8 cellular contexts compared by ENCODE assay signal in genomic region chr12:110501722-110502448, GRCh38. TPM values are rescaled to one million over a fixed set of nuclear protein-coding genes. Genes with fewer than 3 reads are reported as not detected.
DNase-seq lines count a peak whose midpoint lies in the region; FAIRE-seq and TF ChIP-seq lines count a peak whose summit lies in the region.

RAD9B (plus strand) TSS chr12:110502331; CDS start chr12:110502338, 7 bp downstream.
VPS29 (minus strand) TSS chr12:110502111; CDS start chr12:110502051, 60 bp downstream.

- peaks cover 32% of the 10 kb centered on the region for H3K4me1 Mint-ChIP-seq in activated naive CD4-positive, alpha-beta T cell treated with anti-CD3 and anti-CD28 coated beads for 36 hours (ENCODE audit: low read depth)

- no peak within 1 kb of the TSS for H2BK120ac ChIP-seq in neuronal stem cell (ENCODE audit: low read depth, low read length)

- DNase-seq in GM04503 (ENCODE audit: low read depth) (peak; percentile 86), HFF-Myc (ENCODE audit: extremely low read depth, low read depth) (peak; percentile 95), MV-4-11 (lab: John Stamatoyannopoulos, UW) (peak; percentile 98), SJSA1 (ENCODE audit: low read depth in 1 of 2, low spot score in 2 of 2) (peak; percentile 97 to 98), frontal cortex (ENCODE audit: low spot score in 2 of 2) (peak; percentile 78 to 86), neuronal stem cell (ENCODE audit: low spot score) (peak; percentile 94)
- DNase-seq in activated naive CD4-positive, alpha-beta T cell treated with anti-CD3 and anti-CD28 coated beads for 36 hours = peak; percentile 100

- H3K4me1 ChIP-seq in SJSA1 (replicated peaks) = peaks cover 18% of the 10 kb centered on the region
- peaks cover 0 to 4% of the 10 kb centered on the region in 2 donors for H3K4me1 ChIP-seq in neuronal stem cell (ENCODE audit: control insufficient read depth in 2 of 2, insufficient read depth in 1 of 2, low read depth in 1 of 2, low read length in 2 of 2)
- peaks cover 0 to 36% (median 30%) of the 10 kb centered on the region in 5 donors for H3K4me1 ChIP-seq in subcutaneous abdominal adipose tissue (ENCODE audit: control insufficient read depth in 5 of 5, insufficient read depth in 5 of 5, low read length in 5 of 5)

- peaks cover 18% of the 10 kb centered on the region for H3K36me3 Mint-ChIP-seq in activated naive CD4-positive, alpha-beta T cell treated with anti-CD3 and anti-CD28 coated beads for 36 hours (ENCODE audit: low read depth)

- peak within 1 kb of the TSS; percentile 90 for H3K18ac ChIP-seq in neuronal stem cell (ENCODE audit: low read length)

- H3K36me3 ChIP-seq in SJSA1 = peaks cover 21% of the 10 kb centered on the region
- H3K36me3 ChIP-seq in neuronal stem cell (replicated peaks in 1 of 2; ENCODE audit: control insufficient read depth in 2 of 2, insufficient read depth in 2 of 2, low read length in 2 of 2) = peaks cover 0 to 25% of the 10 kb centered on the region in 2 donors
- H3K36me3 ChIP-seq in subcutaneous abdominal adipose tissue (ENCODE audit: control insufficient read depth in 5 of 5, insufficient read depth in 5 of 5, low read length in 5 of 5) = no peaks in the 10 kb centered on the region

- no CpG with 5 or more reads among the region's 55 CpGs for WGBS in neuronal stem cell (ENCODE audit: extremely low coverage in 2 of 2, insufficient read length in 2 of 2, insufficient replicate concordance in 1 of 2), 2 donors

- peak within 1 kb of the TSS; percentile 89 for H3K4me3 ChIP-seq in HFF-Myc (replicated peaks; ENCODE audit: low read depth, low read length)
- peak within 1 kb of the TSS; percentile 75 for H3K4me3 ChIP-seq in SJSA1
- peak within 1 kb of the TSS; percentile 86 to 96 for H3K4me3 ChIP-seq in neuronal stem cell (ENCODE audit: low read length in 2 of 2)
- H3K4me3 ChIP-seq in subcutaneous abdominal adipose tissue (ENCODE audit: low read depth in 1 of 5, low read length in 5 of 5) = peak within 1 kb of the TSS; percentile 81 to 98 (median 97)

- H4K91ac ChIP-seq in neuronal stem cell (ENCODE audit: low read depth, low read length, poor library complexity) = no peak within 1 kb of the TSS

- H2BK5ac ChIP-seq in neuronal stem cell (ENCODE audit: low read length) = no peak within 1 kb of the TSS

- H3K4me3 Mint-ChIP-seq in activated naive CD4-positive, alpha-beta T cell treated with anti-CD3 and anti-CD28 coated beads for 36 hours = peak within 1 kb of the TSS; percentile 94

- no peak for FAIRE-seq in frontal cortex (lab: Jason Lieb, UNC)

- H3K27me3 ChIP-seq in SJSA1 (replicated peaks) (no peaks in the 10 kb centered on the region), neuronal stem cell (ENCODE audit: control insufficient read depth in 3 of 3, insufficient read depth in 3 of 3, low read depth in 1 of 3, low read length in 3 of 3) (no peaks in the 10 kb centered on the region), subcutaneous abdominal adipose tissue (ENCODE audit: control insufficient read depth in 5 of 5, insufficient read depth in 4 of 5, low read length in 5 of 5) (no peaks in the 10 kb centered on the region)

- CTCF ChIA-PET in activated naive CD4-positive, alpha-beta T cell treated with anti-CD3 and anti-CD28 coated beads for 36 hours (lab: Charles Lee) = interaction anchor here (1.0 to 9.0 kb wide), 4 partner anchors 13 to 99 kb away, joined by 3 to 64 read pairs (median 5); partner anchors contain the start of genes ARPC3, FAM216A and GPN3

- H3K9ac ChIP-seq in neuronal stem cell (ENCODE audit: low read depth, low read length, poor library complexity) (peak within 1 kb of the TSS; percentile 89), subcutaneous abdominal adipose tissue (ENCODE audit: low read length in 5 of 5) (peak within 1 kb of the TSS; percentile 96 to 100 (median 99))

- H3K27me3 Mint-ChIP-seq in activated naive CD4-positive, alpha-beta T cell treated with anti-CD3 and anti-CD28 coated beads for 36 hours (ENCODE audit: low read depth) = no peaks in the 10 kb centered on the region

- no peak within 1 kb of the TSS for H2BK12ac ChIP-seq in neuronal stem cell (ENCODE audit: low read length)

- no peaks in the 10 kb centered on the region for H3K79me1 ChIP-seq in neuronal stem cell (ENCODE audit: low read depth, low read length)

- peak within 1 kb of the TSS; percentile 57 for H3K23ac ChIP-seq in neuronal stem cell (ENCODE audit: low read depth, low read length, poor library complexity)

- peak within 1 kb of the TSS; percentile 24 for H2AK5ac ChIP-seq in neuronal stem cell (ENCODE audit: low read depth, low read length)

- peak within 1 kb of the TSS; percentile 53 for H4K8ac ChIP-seq in neuronal stem cell (ENCODE audit: low read depth, low read length)

- H3K4me2 ChIP-seq in neuronal stem cell (ENCODE audit: insufficient read depth, low read length, poor library complexity, severe bottlenecking) = peak within 1 kb of the TSS; percentile 45

- H3K9me3 ChIP-seq in SJSA1 (replicated peaks) = no peaks in the 10 kb centered on the region
- peaks cover 3 to 4% of the 10 kb centered on the region in 2 donors for H3K9me3 ChIP-seq in neuronal stem cell (replicated peaks in 1 of 2; ENCODE audit: control insufficient read depth in 2 of 2, insufficient read depth in 1 of 2, low read depth in 1 of 2, low read length in 2 of 2)
- no peaks in the 10 kb centered on the region for H3K9me3 ChIP-seq in subcutaneous abdominal adipose tissue (ENCODE audit: control insufficient read depth in 5 of 5, low read length in 5 of 5)

- peak within 1 kb of the TSS; percentile 74 for H2BK15ac ChIP-seq in neuronal stem cell (ENCODE audit: low read length)

- peak within 1 kb of the TSS; percentile 86 for H2AFZ ChIP-seq in neuronal stem cell (ENCODE audit: low read length)

- peaks cover 2% of the 10 kb centered on the region for H3K9me3 Mint-ChIP-seq in activated naive CD4-positive, alpha-beta T cell treated with anti-CD3 and anti-CD28 coated beads for 36 hours

- no peak within 1 kb of the TSS for H3K14ac ChIP-seq in neuronal stem cell (ENCODE audit: low read length)

- intact Hi-C loops in activated naive CD4-positive, alpha-beta T cell treated with anti-CD3 and anti-CD28 coated beads for 36 hours (cut with micrococcal nuclease) = loop anchor here (1.0 to 5.0 kb wide), 8 partner anchors 34 to 555 kb away; partner anchors contain the start of genes ANAPC7, ARPC3, FAM216A and GPN3

- peak within 1 kb of the TSS; percentile 60 for H3K27ac ChIP-seq in SJSA1
- no peak within 1 kb of the TSS for H3K27ac ChIP-seq in neuronal stem cell (replicated peaks; ENCODE audit: low read length)
- H3K27ac ChIP-seq in subcutaneous abdominal adipose tissue (ENCODE audit: low read depth, low read length) = peak within 1 kb of the TSS; percentile 94

- no peak within 1 kb of the TSS for H3K4ac ChIP-seq in neuronal stem cell (ENCODE audit: low read length)

- peak within 1 kb of the TSS; percentile 96 for H3K27ac Mint-ChIP-seq in activated naive CD4-positive, alpha-beta T cell treated with anti-CD3 and anti-CD28 coated beads for 36 hours

- no peak for TF ChIP-seq CTCF in HFF-Myc (IDR thresholded peaks at IDR 0.05; ENCODE audit: low read depth, low read length, missing control alignments)

RNA-seq across cellular contexts. Expression of gene RAD9B, which starts in this region (rescaled TPM):
- 1.2 TPM in 1 of 2 replicates, not detected in the other for total RNA-seq in SJSA1 (2014; rRNA removed; shearing (Covaris generic))
- total RNA-seq in activated naive CD4-positive, alpha-beta T cell treated with anti-CD3 and anti-CD28 coated beads for 36 hours = 1 to 10 TPM; 1.1 to 1.5 TPM
- 1.2 TPM for total RNA-seq in frontal cortex
- polyA plus RNA-seq in neuronal stem cell (2013, experiment 1 of 2) = 0.17 TPM
- 0.12 TPM for polyA plus RNA-seq in neuronal stem cell (2013, experiment 2 of 2)

RNA-seq across cellular contexts. Expression of gene VPS29, which starts in this region (rescaled TPM):
- total RNA-seq in SJSA1 (2014; rRNA removed; shearing (Covaris generic)) = 83.0 and 88.2 TPM in 2 replicates
- total RNA-seq in activated naive CD4-positive, alpha-beta T cell treated with anti-CD3 and anti-CD28 coated beads for 36 hours = 10 to 100 TPM; 76.6 to 81.8 TPM
- total RNA-seq in frontal cortex = 106 TPM
- 67.4 TPM for polyA plus RNA-seq in neuronal stem cell (2013, experiment 1 of 2)
- 69.2 TPM for polyA plus RNA-seq in neuronal stem cell (2013, experiment 2 of 2)
